In genomic region chr7:26091933-26092332, GRCh38 we compare ENCODE assay signal across 1 cellular context.
TF ChIP-seq lines count a peak whose summit lies in the region.

No MANE protein-coding gene starts in this region.

TF ChIP-seq in H1, 55 proteins besides CTCF, POLR2A, EP300 and RAD21 (continued from another document):
- TF ChIP-seq CHD7 (IDR thresholded peaks at IDR 0.05; ENCODE audit: insufficient replicate concordance, low read length), result no peak
- TF ChIP-seq RNF2 (IDR thresholded peaks at IDR 0.05; ENCODE audit: borderline replicate concordance, low read depth, low read length, missing control alignments, poor library complexity, severe bottlenecking), result no peak
